ENCODE assay signal across 1 cellular context in the genomic region with DNA sequence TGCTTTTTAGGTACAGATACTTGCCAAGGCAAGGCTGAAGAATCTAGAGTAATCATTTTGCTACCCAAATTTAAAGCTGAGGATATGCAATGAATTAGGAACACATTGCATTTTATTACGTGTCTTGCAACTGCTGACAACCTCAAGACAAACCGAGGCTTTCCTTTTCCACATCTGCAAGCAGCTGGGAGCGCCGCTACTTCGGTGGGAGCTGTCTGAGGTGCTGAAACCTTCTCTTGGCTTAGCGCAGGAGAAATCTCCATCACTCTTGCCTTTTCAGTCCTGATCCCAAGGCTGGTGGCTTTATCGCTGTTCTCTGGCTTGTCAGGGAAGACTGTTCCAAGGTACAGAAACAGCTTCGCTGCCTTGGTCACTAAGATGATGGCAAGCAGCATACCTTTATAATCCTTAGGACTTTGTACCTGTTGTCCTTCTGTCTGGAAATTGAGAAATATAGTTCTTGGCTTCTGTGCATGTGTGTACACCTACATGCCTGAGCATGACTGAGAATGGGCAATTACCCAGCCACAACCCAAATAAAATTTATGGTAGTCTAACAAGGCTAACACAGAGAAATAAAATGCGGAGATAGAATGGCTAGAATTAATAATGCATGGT.
A peak's percentile ranks its signal among the peaks of the same experiment; 100 is the strongest.
TF ChIP-seq lines count a peak whose summit lies in the region.

No MANE protein-coding gene starts in this region.

TF ChIP-seq in A549, 52 proteins besides CTCF, POLR2A, EP300 and RAD21:
- TF ChIP-seq, protein P1, sequence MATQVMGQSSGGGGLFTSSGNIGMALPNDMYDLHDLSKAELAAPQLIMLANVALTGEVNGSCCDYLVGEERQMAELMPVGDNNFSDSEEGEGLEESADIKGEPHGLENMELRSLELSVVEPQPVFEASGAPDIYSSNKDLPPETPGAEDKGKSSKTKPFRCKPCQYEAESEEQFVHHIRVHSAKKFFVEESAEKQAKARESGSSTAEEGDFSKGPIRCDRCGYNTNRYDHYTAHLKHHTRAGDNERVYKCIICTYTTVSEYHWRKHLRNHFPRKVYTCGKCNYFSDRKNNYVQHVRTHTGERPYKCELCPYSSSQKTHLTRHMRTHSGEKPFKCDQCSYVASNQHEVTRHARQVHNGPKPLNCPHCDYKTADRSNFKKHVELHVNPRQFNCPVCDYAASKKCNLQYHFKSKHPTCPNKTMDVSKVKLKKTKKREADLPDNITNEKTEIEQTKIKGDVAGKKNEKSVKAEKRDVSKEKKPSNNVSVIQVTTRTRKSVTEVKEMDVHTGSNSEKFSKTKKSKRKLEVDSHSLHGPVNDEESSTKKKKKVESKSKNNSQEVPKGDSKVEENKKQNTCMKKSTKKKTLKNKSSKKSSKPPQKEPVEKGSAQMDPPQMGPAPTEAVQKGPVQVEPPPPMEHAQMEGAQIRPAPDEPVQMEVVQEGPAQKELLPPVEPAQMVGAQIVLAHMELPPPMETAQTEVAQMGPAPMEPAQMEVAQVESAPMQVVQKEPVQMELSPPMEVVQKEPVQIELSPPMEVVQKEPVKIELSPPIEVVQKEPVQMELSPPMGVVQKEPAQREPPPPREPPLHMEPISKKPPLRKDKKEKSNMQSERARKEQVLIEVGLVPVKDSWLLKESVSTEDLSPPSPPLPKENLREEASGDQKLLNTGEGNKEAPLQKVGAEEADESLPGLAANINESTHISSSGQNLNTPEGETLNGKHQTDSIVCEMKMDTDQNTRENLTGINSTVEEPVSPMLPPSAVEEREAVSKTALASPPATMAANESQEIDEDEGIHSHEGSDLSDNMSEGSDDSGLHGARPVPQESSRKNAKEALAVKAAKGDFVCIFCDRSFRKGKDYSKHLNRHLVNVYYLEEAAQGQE (IDR thresholded peaks at IDR 0.05), result peak; percentile 82
